ENCODE assay signal across 25 cellular contexts in the genomic region with DNA sequence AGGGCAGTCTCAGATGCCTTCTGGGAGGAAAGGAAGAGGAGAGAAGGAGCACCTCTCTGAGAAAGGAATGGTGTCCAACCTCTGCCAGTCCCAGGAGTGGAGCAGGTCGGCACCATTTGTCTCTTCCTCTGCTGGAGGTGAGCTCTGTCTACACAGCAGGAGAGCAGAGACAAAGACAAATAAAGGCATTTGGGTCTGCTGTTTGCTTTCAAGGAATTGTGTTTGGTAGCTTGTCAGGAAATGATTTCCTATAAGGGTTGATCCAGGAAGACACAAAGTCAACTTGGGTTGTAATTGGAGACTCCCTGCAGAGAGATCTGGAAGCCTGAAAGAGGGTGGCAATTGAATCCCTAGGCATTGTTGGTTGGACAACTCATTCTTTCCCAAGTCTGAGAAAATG. TPM values are rescaled to one million over a fixed set of nuclear protein-coding genes. Genes with fewer than 3 reads are reported as not detected.
DNase-seq lines count a peak whose midpoint lies in the region; ATAC-seq lines count a peak whose summit lies in the region.
"Had no signal": no experiment of that assay in that cellular context is flagged by ENCODE, and none has a peak within 500 bp of the region (broad histone marks: within the 10 kb centered on the region; RNA-seq: fewer than 3 reads in every experiment).

No MANE protein-coding gene starts in this region.

- H3K4me1 Mint-ChIP-seq in effector memory CD8-positive, alpha-beta T cell (ENCODE audit: low read depth in 2 of 2): no peaks in the 10 kb centered on the region
- H3K4me1 Mint-ChIP-seq: CD8-positive, alpha-beta memory T cell had no signal

- H2BK5ac ChIP-seq in mesendoderm (ENCODE audit: low read length): peak overlapping the region; percentile 72

- H4K8ac ChIP-seq in mesendoderm (ENCODE audit: low read depth, low read length): no peak overlapping the region

- H3K4ac ChIP-seq in mesendoderm (ENCODE audit: low read depth, low read length): no peak overlapping the region

- peak overlapping the region; percentile 22 for H2AK5ac ChIP-seq in mesendoderm (ENCODE audit: low read length)

- DNase-seq in DMS53 (lab: John Stamatoyannopoulos, UW): peak; percentile 30
- DNase-seq in DMS53 treated with DMSO at 0.1 percent for 48 hours (lab: John Stamatoyannopoulos, UW; ENCODE audit: unreplicated experiment): no peak
- DNase-seq in NCI-H146 treated with DMSO at 0.1 percent for 48 hours (lab: John Stamatoyannopoulos, UW; ENCODE audit: unreplicated experiment): peak; percentile 82
- peak; percentile 73 for DNase-seq in mesendoderm
- DNase-seq in anterior cingulate cortex (lab: John Stamatoyannopoulos, UW): no peak
- DNase-seq in effector memory CD4-positive, alpha-beta T cell: no peak
- no peak for DNase-seq in effector memory CD8-positive, alpha-beta T cell
- DNase-seq: 8988T; CD8-positive, alpha-beta memory T cell; DND-41; GOT3; HCEC 1CT; IMR-90; MV-4-11; NCI-H1105 treated with DMSO at 0.1 percent for 48 hours; NCI-H187 treated with DMSO at 0.1 percent for 48 hours; NCI-H2107; NCI-H2227 treated with DMSO at 0.1 percent for 48 hours; NCI-H510A; PC-9; SHP77 had no signal

- no peaks in the 10 kb centered on the region for H3K79me1 ChIP-seq in mesendoderm (ENCODE audit: low read length)

- H2BK15ac ChIP-seq in mesendoderm (replicated peaks; ENCODE audit: low read depth): no peak overlapping the region

- no CpG with 5 or more reads among the region's 1 CpG for WGBS in mesendoderm (ENCODE audit: extremely low coverage, insufficient coverage, low lambda C conversion rate)

- no peak overlapping the region for H3K27ac Mint-ChIP-seq in effector memory CD8-positive, alpha-beta T cell
- H3K27ac Mint-ChIP-seq: CD8-positive, alpha-beta memory T cell; T-helper 1 cell treated with Interleukin-12 subunit alpha and Interleukin-12 subunit beta and Interleukin-4 antibody, amounts not matched to agents 30 μg/mL and 1 μg/mL, for 36 hours had no signal

- H3K9me3 ChIP-seq in BLaER1 treated with 17β-estradiol and CSF1 and Interleukin-3, amounts not matched to agents 10 nM and 100 nM (replicated peaks in 1 of 11): no peaks in the 10 kb centered on the region
- H3K9me3 ChIP-seq in effector memory CD4-positive, alpha-beta T cell (ENCODE audit: control insufficient read depth, low read length): no peaks in the 10 kb centered on the region

- H3K56ac ChIP-seq in mesendoderm (ENCODE audit: low read length): peak overlapping the region; percentile 49

- no peak overlapping the region for H3K23ac ChIP-seq in mesendoderm (ENCODE audit: low read length)

- H3K27me3 ChIP-seq in BLaER1 treated with 17β-estradiol and CSF1 and Interleukin-3, amounts not matched to agents 10 nM and 100 nM: no peaks in the 10 kb centered on the region
- no peaks in the 10 kb centered on the region for H3K27me3 ChIP-seq in mesendoderm (ENCODE audit: insufficient read depth, low read length, poor library complexity)
- H3K27me3 ChIP-seq in effector memory CD4-positive, alpha-beta T cell (replicated peaks; ENCODE audit: control insufficient read depth, insufficient read depth, low read length, poor library complexity, severe bottlenecking): no peaks in the 10 kb centered on the region

- H3K27me3 Mint-ChIP-seq in effector memory CD8-positive, alpha-beta T cell: peaks cover 48 to 52% of the 10 kb centered on the region in 2 donors

- H3K36me3 Mint-ChIP-seq in effector memory CD8-positive, alpha-beta T cell (ENCODE audit: insufficient read depth): no peaks in the 10 kb centered on the region
- H3K36me3 Mint-ChIP-seq: CD8-positive, alpha-beta memory T cell had no signal

- no peaks in the 10 kb centered on the region for H3K9me3 Mint-ChIP-seq in effector memory CD8-positive, alpha-beta T cell
- H3K9me3 Mint-ChIP-seq: CD8-positive, alpha-beta memory T cell; T-helper 1 cell treated with Interleukin-12 subunit alpha and Interleukin-12 subunit beta and Interleukin-4 antibody, amounts not matched to agents 30 μg/mL and 1 μg/mL, for 36 hours had no signal

- H4K5ac ChIP-seq in mesendoderm (ENCODE audit: low read length): peak overlapping the region; percentile 0

- no peaks in the 10 kb centered on the region for H3K36me3 ChIP-seq in BLaER1 treated with 17β-estradiol and CSF1 and Interleukin-3, amounts not matched to agents 10 nM and 100 nM
- no peaks in the 10 kb centered on the region for H3K36me3 ChIP-seq in mesendoderm (ENCODE audit: control insufficient read depth, insufficient read depth, low read length)
- H3K36me3 ChIP-seq in effector memory CD4-positive, alpha-beta T cell (ENCODE audit: control insufficient read depth, insufficient read depth, low read length): no peaks in the 10 kb centered on the region

- H3K4me3 Mint-ChIP-seq in effector memory CD8-positive, alpha-beta T cell: no peak overlapping the region
- H3K4me3 Mint-ChIP-seq: CD8-positive, alpha-beta memory T cell; T-helper 1 cell treated with Interleukin-12 subunit alpha and Interleukin-12 subunit beta and Interleukin-4 antibody, amounts not matched to agents 30 μg/mL and 1 μg/mL, for 36 hours had no signal

- ATAC-seq in effector memory CD8-positive, alpha-beta T cell (replicated peaks): no peak

- no peak overlapping the region for H2BK120ac ChIP-seq in mesendoderm (ENCODE audit: low read depth, low read length)

- H3K4me1 ChIP-seq in BLaER1 treated with 17β-estradiol and CSF1 and Interleukin-3, amounts not matched to agents 10 nM and 100 nM: peaks cover 0 to 20% (median 12%) of the 10 kb centered on the region in 10 experiments; a peak in 16 of 20 replicates
- H3K4me1 ChIP-seq in mesendoderm (ENCODE audit: control insufficient read depth, low read depth, low read length): peaks cover 25% of the 10 kb centered on the region
- no peaks in the 10 kb centered on the region for H3K4me1 ChIP-seq in effector memory CD4-positive, alpha-beta T cell (ENCODE audit: control insufficient read depth, insufficient read depth, low read length, poor library complexity, severe bottlenecking)

- H3K9ac ChIP-seq in BLaER1 treated with 17β-estradiol and CSF1 and Interleukin-3, amounts not matched to agents 10 nM and 100 nM: no peak overlapping the region
- H3K9ac ChIP-seq in mesendoderm (ENCODE audit: low read length): no peak overlapping the region
- H3K9ac ChIP-seq: KMS-11 had no signal

- peak overlapping the region in 10 of 11 experiments; percentile 9 to 79 (median 54); a peak in 17 of 22 replicates for H3K4me2 ChIP-seq in BLaER1 treated with 17β-estradiol and CSF1 and Interleukin-3, amounts not matched to agents 10 nM and 100 nM
- no peak overlapping the region for H3K4me2 ChIP-seq in mesendoderm (ENCODE audit: low read length)
- H3K4me2 ChIP-seq: KMS-11, PC-9 had no signal

- H4K20me1 ChIP-seq in BLaER1 treated with 17β-estradiol and CSF1 and Interleukin-3, amounts not matched to agents 10 nM and 100 nM: no peaks in the 10 kb centered on the region

- no peak overlapping the region for H3K18ac ChIP-seq in mesendoderm (ENCODE audit: low read length)

- no peaks in the 10 kb centered on the region for H3K79me2 ChIP-seq in mesendoderm (ENCODE audit: control insufficient read depth, insufficient read depth, low read length)

- no peak overlapping the region for H3K4me3 ChIP-seq in BLaER1 treated with 17β-estradiol and CSF1 and Interleukin-3, amounts not matched to agents 10 nM and 100 nM
- H3K4me3 ChIP-seq in mesendoderm (ENCODE audit: low read length): no peak overlapping the region
- no peak overlapping the region for H3K4me3 ChIP-seq in effector memory CD4-positive, alpha-beta T cell (ENCODE audit: insufficient read depth, low read depth, low read length, poor library complexity, severe bottlenecking)
- H3K4me3 ChIP-seq: PC-9 had no signal

- peak overlapping the region in 1 of 11 experiments; percentile 31; a peak in 1 of 22 replicates for H3K27ac ChIP-seq in BLaER1 treated with 17β-estradiol and CSF1 and Interleukin-3, amounts not matched to agents 10 nM and 100 nM
- peak overlapping the region; percentile 4 for H3K27ac ChIP-seq in mesendoderm (ENCODE audit: low read depth, low read length)
- no peak overlapping the region for H3K27ac ChIP-seq in effector memory CD4-positive, alpha-beta T cell (ENCODE audit: insufficient read depth, low read length, poor library complexity, severe bottlenecking)
- H3K27ac ChIP-seq: C4-2B, KMS-11, PC-9 had no signal

RNA-seq across cellular contexts. Expression of gene PLXNA2, which starts 34.5 kb away (rescaled TPM):
- polyA plus RNA-seq in mesendoderm (2013, experiment 1 of 2): 7.9 TPM
- polyA plus RNA-seq in mesendoderm (2013, experiment 2 of 2): 7.4 TPM

Comparison
In these comparisons a context has a peak if more than half of its experiments do, and no peak if none do; other contexts are left out.
1. DNase-seq: peak in DMS53 (single experiment), NCI-H146 treated with DMSO at 0.1 percent for 48 hours (single experiment) and mesendoderm (single experiment); none in DMS53 treated with DMSO at 0.1 percent for 48 hours (single experiment), anterior cingulate cortex (0 of 58), effector memory CD4-positive, alpha-beta T cell (0 of 3) and effector memory CD8-positive, alpha-beta T cell (0 of 3).